In the genomic region with DNA sequence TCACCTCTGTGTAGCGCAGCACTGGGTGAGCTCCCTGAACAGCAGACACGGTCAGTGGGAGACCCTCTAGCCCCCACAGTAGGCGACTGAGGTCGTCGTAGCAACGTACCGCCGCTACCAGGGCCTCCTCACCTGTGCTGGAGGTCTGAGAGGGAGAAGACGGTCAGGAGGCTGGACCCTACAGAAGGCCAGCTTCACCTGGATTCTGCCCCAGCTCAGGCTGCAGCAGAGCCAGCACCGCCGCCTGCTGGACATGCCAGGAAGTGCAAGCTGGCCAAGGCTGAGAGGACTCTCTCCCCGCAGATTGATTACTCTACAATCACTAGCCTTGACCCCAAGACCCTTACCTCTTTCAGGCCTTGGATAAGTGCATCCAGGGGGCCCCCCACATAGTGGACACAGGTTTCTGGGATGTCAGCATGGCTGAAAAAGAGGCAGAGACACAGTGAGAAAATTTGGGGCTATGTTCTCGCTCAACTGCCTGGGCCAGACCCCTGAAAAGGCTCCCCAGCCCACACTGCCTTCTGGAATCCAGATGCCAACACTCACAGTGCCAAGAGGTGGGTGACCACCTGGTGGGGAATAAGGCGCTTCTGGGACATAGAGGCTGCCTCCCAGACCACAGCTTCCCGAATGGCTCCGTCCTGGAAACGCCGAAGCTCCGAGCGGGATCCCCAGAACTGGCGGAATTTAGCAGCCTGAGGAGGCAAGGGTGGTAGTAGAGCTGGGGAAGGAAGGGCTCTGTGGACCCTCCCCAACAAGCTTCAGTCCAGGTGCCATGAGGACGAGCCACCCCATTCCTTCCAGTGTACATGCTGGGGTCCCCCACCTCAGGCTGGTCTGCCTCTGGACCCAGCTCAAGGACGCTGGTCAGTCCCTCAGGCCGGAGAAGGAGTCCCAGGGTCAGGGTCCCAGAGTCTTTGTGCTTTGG, we compare ENCODE assay signal across 8 cellular contexts. TPM values are rescaled to one million over a fixed set of nuclear protein-coding genes. Genes with fewer than 3 reads are reported as not detected.
A peak's percentile ranks its signal among the peaks of the same experiment; 100 is the strongest.
DNase-seq lines count a peak whose midpoint lies in the region; ATAC-seq and TF ChIP-seq lines count a peak whose summit lies in the region.

No MANE protein-coding gene starts in this region.

- peak overlapping the region; percentile 22 for H3K27ac Mint-ChIP-seq in CD8-positive, alpha-beta T cell

- H3K9me3 ChIP-seq in CD8-positive, alpha-beta T cell (ENCODE audit: low read length): no peaks in the 10 kb centered on the region

- peaks cover 95% of the 10 kb centered on the region for H3K36me3 Mint-ChIP-seq in CD8-positive, alpha-beta T cell

- H3K36me3 ChIP-seq in CD8-positive, alpha-beta T cell (ENCODE audit: insufficient read depth, low read length): peaks cover 93% of the 10 kb centered on the region

- H3K4me1 ChIP-seq in CD8-positive, alpha-beta T cell (ENCODE audit: insufficient read depth, low read length): peaks cover 5% of the 10 kb centered on the region

- no peaks in the 10 kb centered on the region for H3K27me3 ChIP-seq in CD8-positive, alpha-beta T cell (ENCODE audit: insufficient read depth, low read length)

- intact Hi-C loops in CD8-positive, alpha-beta T cell (cut with DNase I, micrococcal nuclease): loop anchor here (1.0 to 5.0 kb wide), 5 partner anchors 20 to 180 kb away; a partner anchor contains a TSS

- H3K4me1 Mint-ChIP-seq in CD8-positive, alpha-beta T cell (ENCODE audit: low read depth): peaks cover 10% of the 10 kb centered on the region

- H3K9me3 Mint-ChIP-seq in CD8-positive, alpha-beta T cell: no peaks in the 10 kb centered on the region

- H3K4me3 ChIP-seq in CD8-positive, alpha-beta T cell (ENCODE audit: low read depth, low read length): no peak overlapping the region

- H3K27me3 Mint-ChIP-seq in CD8-positive, alpha-beta T cell (ENCODE audit: low read depth): no peaks in the 10 kb centered on the region

- no peak overlapping the region for H3K27ac ChIP-seq in CD8-positive, alpha-beta T cell (ENCODE audit: low read depth, low read length)

- POLR2A ChIA-PET in CD8-positive, alpha-beta T cell (lab: Charles Lee): interaction anchor here (0.7 to 3.0 kb wide), 9 partner anchors 7 to 92 kb away, joined by 3 to 18 read pairs (median 5); a partner anchor contains a TSS

- no peak overlapping the region for H3K4me3 Mint-ChIP-seq in CD8-positive, alpha-beta T cell

- CTCF ChIA-PET in CD8-positive, alpha-beta T cell (lab: Charles Lee): interaction anchor here (0.7 to 13.0 kb wide), 20 partner anchors 9 to 295 kb away, joined by 3 to 194 read pairs (median 6); a partner anchor contains a TSS

- ATAC-seq in CD8-positive, alpha-beta T cell: peak; percentile 93
- ATAC-seq in HG02678 (IDR thresholded peaks at IDR 0.05; ENCODE audit: unreplicated experiment): peak; percentile 55
- ATAC-seq in HG02798 (IDR thresholded peaks at IDR 0.05; ENCODE audit: poor library complexity, unreplicated experiment): no peak

- peak; percentile 42 to 85 (median 70) for DNase-seq in CD8-positive, alpha-beta T cell
- peak; percentile 38 to 68 (median 63) for DNase-seq in T-helper 2 cell
- peak in 32 of 58 donors; percentile 2 to 57 (median 18) for DNase-seq in anterior cingulate cortex (lab: John Stamatoyannopoulos, UW)
- DNase-seq in iPS-NIHi11 (ENCODE audit: low spot score): peak; percentile 94
- DNase-seq in stimulated activated CD4-positive, alpha-beta T cell treated with anti-CD3 and anti-CD28 coated beads, Interleukin-1b, Interleukin-23, amount 100 ng/mL, for 48 hours: peak; percentile 65
- no peak for DNase-seq in OCI-M2 (lab: John Stamatoyannopoulos, UW; ENCODE audit: unreplicated experiment)

- peak; percentile 85 for TF ChIP-seq CTCF in CD8-positive, alpha-beta T cell (IDR thresholded peaks at IDR 0.05)

RNA-seq across cellular contexts. Expression of a gene that starts 6.9 kb away (rescaled TPM):
- 10 to 100 TPM; 41.8 to 42.3 TPM for total RNA-seq in CD8-positive, alpha-beta T cell

RNA-seq across cellular contexts. Expression of a gene that starts 19.4 kb away (rescaled TPM):
- total RNA-seq in CD8-positive, alpha-beta T cell: 10 to 100 TPM; 48.0 to 50.3 TPM

RNA-seq across cellular contexts. Expression of a gene that starts 57.2 kb away (rescaled TPM):
- not detected for total RNA-seq in CD8-positive, alpha-beta T cell
